ENCODE assay signal across 25 cellular contexts in the genomic region with DNA sequence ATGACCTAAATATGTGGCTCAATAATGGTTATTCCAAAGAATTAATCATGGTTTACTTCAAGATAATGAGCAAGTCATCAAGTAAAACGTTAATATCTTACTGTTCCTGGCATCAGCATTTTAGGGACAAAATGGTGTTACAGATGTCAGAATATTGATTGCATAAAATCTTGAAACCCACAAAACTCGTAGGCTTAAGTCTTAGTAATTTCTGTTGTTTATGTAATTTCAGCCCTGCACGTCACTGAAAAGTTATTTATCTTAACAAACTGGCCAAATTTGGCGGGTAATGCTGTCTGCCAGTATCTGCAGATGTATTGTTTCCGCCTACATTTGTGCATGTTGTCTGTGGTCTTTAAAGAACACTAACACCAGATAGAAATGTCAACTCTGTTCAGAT. TPM values are rescaled to one million over a fixed set of nuclear protein-coding genes. Genes with fewer than 3 reads are reported as not detected.
DNase-seq lines count a peak whose midpoint lies in the region; ATAC-seq, FAIRE-seq and TF ChIP-seq lines count a peak whose summit lies in the region.
"Had no signal": no experiment of that assay in that cellular context is flagged by ENCODE, and none has a peak within 500 bp of the region (broad histone marks: within the 10 kb centered on the region; RNA-seq: fewer than 3 reads in every experiment).

No MANE protein-coding gene starts in this region.

- no peaks in the 10 kb centered on the region for H3K9me3 Mint-ChIP-seq in activated CD8-positive, alpha-beta T cell treated with anti-CD3 and anti-CD28 coated beads, Interleukin-2, amount 10 ng/mL, durations not matched to agents 7 days and 5 days (ENCODE audit: insufficient read depth)
- H3K9me3 Mint-ChIP-seq: stimulated activated naive CD8-positive, alpha-beta T cell treated with anti-CD3 and anti-CD28 coated beads, Interleukin-15, Interleukin-2, amounts not matched to agents 100 ng/mL and 50 ng/mL, for 24 hours; type B pancreatic cell had no signal

- FAIRE-seq in H54 (lab: Jason Lieb, UNC) (peak; percentile 38), GM19239 (lab: Jason Lieb, UNC) (no peak)
- FAIRE-seq: frontal cortex, GM12891 had no signal

- H3K27ac Mint-ChIP-seq in activated CD8-positive, alpha-beta T cell treated with anti-CD3 and anti-CD28 coated beads, Interleukin-2, amount 10 ng/mL, durations not matched to agents 7 days and 5 days: no peak overlapping the region
- H3K27ac Mint-ChIP-seq: activated CD4-positive, alpha-beta T cell treated with anti-CD3 and anti-CD28 coated beads for 36 hours; stimulated activated naive CD8-positive, alpha-beta T cell treated with anti-CD3 and anti-CD28 coated beads, Interleukin-15, Interleukin-2, amounts not matched to agents 100 ng/mL and 50 ng/mL, for 24 hours; type B pancreatic cell had no signal

- H3K27ac ChIP-seq in esophagus squamous epithelium (peak overlapping the region in 3 of 4 donors; percentile 59 to 66 (median 63)), lung (ENCODE audit: low read depth in 1 of 2, low read length in 1 of 2) (no peak overlapping the region), stomach (peak overlapping the region in 3 of 5 donors; percentile 6 to 52 (median 51))
- H3K27ac ChIP-seq: BLaER1 treated with 17β-estradiol and CSF1 and Interleukin-3, amounts not matched to agents 10 nM and 100 nM had no signal

- H3K27me3 Mint-ChIP-seq in activated CD8-positive, alpha-beta T cell treated with anti-CD3 and anti-CD28 coated beads, Interleukin-2, amount 10 ng/mL, durations not matched to agents 7 days and 5 days (ENCODE audit: low read depth): no peaks in the 10 kb centered on the region
- H3K27me3 Mint-ChIP-seq: activated CD4-positive, alpha-beta T cell treated with anti-CD3 and anti-CD28 coated beads for 36 hours; stimulated activated naive CD8-positive, alpha-beta T cell treated with anti-CD3 and anti-CD28 coated beads, Interleukin-15, Interleukin-2, amounts not matched to agents 100 ng/mL and 50 ng/mL, for 24 hours; type B pancreatic cell had no signal

- no peak for TF ChIP-seq EP300 in stomach (IDR thresholded peaks at IDR 0.05)

- WGBS in esophagus squamous epithelium, 2 donors: 51 to 58% methylated on average over 5 of the region's 5 CpGs
- 75 to 77% methylated on average over 5 of the region's 5 CpGs for WGBS in lung, 2 donors
- 38 to 52% (median 42%) methylated on average over 5 of the region's 5 CpGs for WGBS in stomach, 5 donors

- H3K4me3 Mint-ChIP-seq in activated CD8-positive, alpha-beta T cell treated with anti-CD3 and anti-CD28 coated beads, Interleukin-2, amount 10 ng/mL, durations not matched to agents 7 days and 5 days: no peak overlapping the region
- H3K4me3 Mint-ChIP-seq: activated CD4-positive, alpha-beta T cell treated with anti-CD3 and anti-CD28 coated beads for 36 hours; stimulated activated naive CD8-positive, alpha-beta T cell treated with anti-CD3 and anti-CD28 coated beads, Interleukin-15, Interleukin-2, amounts not matched to agents 100 ng/mL and 50 ng/mL, for 24 hours; type B pancreatic cell had no signal

- ATAC-seq in lung (ENCODE audit: insufficient read depth, low FRiP score): peak; percentile 19
- ATAC-seq in activated CD8-positive, alpha-beta T cell treated with anti-CD3 and anti-CD28 coated beads, Interleukin-2, amount 10 ng/mL, durations not matched to agents 7 days and 5 days: no peak
- ATAC-seq in HG03175 (IDR thresholded peaks at IDR 0.05; ENCODE audit: unreplicated experiment): no peak
- ATAC-seq: activated CD4-positive, alpha-beta T cell treated with anti-CD3 and anti-CD28 coated beads for 36 hours had no signal

- H3K4me1 ChIP-seq in esophagus squamous epithelium (peaks cover 0 to 23% (median 0%) of the 10 kb centered on the region in 3 donors), lung (ENCODE audit: control insufficient read depth in 2 of 2, insufficient read depth in 2 of 2, low read length in 2 of 2) (peaks cover 0 to 3% of the 10 kb centered on the region in 2 donors), stomach (peaks cover 0 to 5% (median 0%) of the 10 kb centered on the region in 4 donors)

- H3K4me3 ChIP-seq in esophagus squamous epithelium (no peak overlapping the region), lung (no peak overlapping the region), stomach (no peak overlapping the region)
- H3K4me3 ChIP-seq: BLaER1 treated with 17β-estradiol and CSF1 and Interleukin-3, amounts not matched to agents 10 nM and 100 nM had no signal

- H3K9me3 ChIP-seq in esophagus squamous epithelium (no peaks in the 10 kb centered on the region), lung (ENCODE audit: control insufficient read depth in 2 of 2, insufficient read depth in 1 of 2, low read length in 1 of 2) (no peaks in the 10 kb centered on the region), stomach (no peaks in the 10 kb centered on the region)
- H3K9me3 ChIP-seq: BLaER1 treated with 17β-estradiol and CSF1 and Interleukin-3, amounts not matched to agents 10 nM and 100 nM had no signal

- intact Hi-C loops in esophagus squamous epithelium (cut with DNase I): no loop called here
- intact Hi-C loops in stomach (cut with DNase I; ENCODE audit: low total_unique reads): no loop called here

- H3K36me3 ChIP-seq in esophagus squamous epithelium: no peaks in the 10 kb centered on the region
- no peaks in the 10 kb centered on the region for H3K36me3 ChIP-seq in lung (ENCODE audit: control insufficient read depth in 2 of 2, insufficient read depth in 2 of 2, low read length in 2 of 2)
- no peaks in the 10 kb centered on the region for H3K36me3 ChIP-seq in stomach

- H3K27me3 ChIP-seq in esophagus squamous epithelium: no peaks in the 10 kb centered on the region
- no peaks in the 10 kb centered on the region for H3K27me3 ChIP-seq in lung (ENCODE audit: control insufficient read depth, insufficient read depth)
- H3K27me3 ChIP-seq in stomach: no peaks in the 10 kb centered on the region
- H3K27me3 ChIP-seq: BLaER1 treated with 17β-estradiol and CSF1 and Interleukin-3, amounts not matched to agents 10 nM and 100 nM had no signal

- TF ChIP-seq CTCF in esophagus squamous epithelium (IDR thresholded peaks at IDR 0.05) (no peak), lung (IDR thresholded peaks at IDR 0.05; ENCODE audit: control extremely low read depth, extremely low read depth) (no peak), stomach (IDR thresholded peaks at IDR 0.05) (no peak)

- CTCF ChIA-PET in activated CD8-positive, alpha-beta T cell treated with anti-CD3 and anti-CD28 coated beads, Interleukin-2, amount 10 ng/mL, durations not matched to agents 7 days and 5 days (lab: Charles Lee): interaction anchor here (1.1 kb wide), 1 partner anchor 23 kb away, joined by 3 read pairs; no protein-coding TSS in a partner anchor

- H3K36me3 Mint-ChIP-seq in activated CD8-positive, alpha-beta T cell treated with anti-CD3 and anti-CD28 coated beads, Interleukin-2, amount 10 ng/mL, durations not matched to agents 7 days and 5 days (ENCODE audit: low read depth): peaks cover 27% of the 10 kb centered on the region

- DNase-seq in H54 (ENCODE audit: insufficient read length, low spot score) (no peak), esophagus squamous epithelium (lab: John Stamatoyannopoulos, UW) (no peak), lung (ENCODE audit: low spot score) (no peak), stomach (no peak), GM19239 (ENCODE audit: insufficient read length, low spot score) (no peak)
- DNase-seq in activated CD8-positive, alpha-beta T cell treated with anti-CD3 and anti-CD28 coated beads, Interleukin-2, amount 10 ng/mL, durations not matched to agents 7 days and 5 days: no peak
- DNase-seq: activated CD4-positive, alpha-beta T cell treated with anti-CD3 and anti-CD28 coated beads for 36 hours; activated CD8-positive, alpha-beta memory T cell treated with anti-CD3 and anti-CD28 coated beads, Interleukin-2, amount 50 U/mL, for 48 hours; activated gamma-delta T cell; anterior cingulate cortex; effector CD8-positive, alpha-beta T cell; GOT3; NCI-H1417 treated with DMSO at 0.1 percent for 48 hours; NCI-H2227 treated with DMSO at 0.1 percent for 48 hours; NCI-H774; OCI-M1; Right ventricle myocardium superior; stimulated activated CD4-positive, alpha-beta T cell treated with anti-CD3 and anti-CD28 coated beads, Interleukin-1b, Interleukin-23, amount 100 ng/mL, for 48 hours; SW 1271 had no signal

- peaks cover 25% of the 10 kb centered on the region for H3K4me1 Mint-ChIP-seq in activated CD8-positive, alpha-beta T cell treated with anti-CD3 and anti-CD28 coated beads, Interleukin-2, amount 10 ng/mL, durations not matched to agents 7 days and 5 days (ENCODE audit: low read depth)

- POLR2A ChIA-PET in activated CD8-positive, alpha-beta T cell treated with anti-CD3 and anti-CD28 coated beads, Interleukin-2, amount 10 ng/mL, durations not matched to agents 7 days and 5 days (lab: Charles Lee): no interaction called here

- TF ChIP-seq POLR2A in H54 (IDR thresholded peaks at IDR 0.05; ENCODE audit: low read depth, low read length) (no peak), esophagus squamous epithelium (IDR thresholded peaks at IDR 0.05) (no peak), stomach (IDR thresholded peaks at IDR 0.05) (no peak)

RNA-seq across cellular contexts. Expression of gene CDC7, which starts 25.8 kb away (rescaled TPM):
- total RNA-seq in esophagus squamous epithelium: 1 to 10 TPM; 2.0 to 6.8 (median 4.1) TPM
- total RNA-seq in lung: 1 to 10 TPM; 5.2 to 8.3 TPM
- 1 to 10 TPM; 3.6 to 3.9 TPM for polyA plus RNA-seq in lung
- total RNA-seq in stomach: 1 to 10 TPM in 4 of 5 donors, not detected in 1; 1.3 to 6.6 (median 2.2) TPM
- polyA plus RNA-seq in stomach: 1 to 10 TPM; 1.4 to 3.1 (median 2.1) TPM
- total RNA-seq in activated CD8-positive, alpha-beta T cell treated with anti-CD3 and anti-CD28 coated beads, Interleukin-2, amount 10 ng/mL, durations not matched to agents 7 days and 5 days: 10 to 100 TPM; 26.5 to 27.7 TPM

Comparison
In these comparisons a context has a peak if more than half of its experiments do, and no peak if none do; other contexts are left out.
1. H3K27ac ChIP-seq: peak in esophagus squamous epithelium (3 of 4) and stomach (3 of 5); none in lung (0 of 2).